Comparison of ENCODE assay signal across 9 cellular contexts in genomic region chr12:51922762-51923505, GRCh38. TPM values are rescaled to one million over a fixed set of nuclear protein-coding genes. Genes with fewer than 3 reads are reported as not detected.
DNase-seq lines count a peak whose midpoint lies in the region; ATAC-seq and TF ChIP-seq lines count a peak whose summit lies in the region.
"Had no signal": no experiment of that assay in that cellular context is flagged by ENCODE, and none has a peak within 500 bp of the region (broad histone marks: within the 10 kb centered on the region; RNA-seq: fewer than 3 reads in every experiment).

No MANE protein-coding gene starts in this region.

- intact Hi-C loops in Right ventricle myocardium superior (cut with DNase I) = no loop called here
- intact Hi-C loops in sigmoid colon (cut with DNase I) = no loop called here

- no peaks in the 10 kb centered on the region for H3K36me3 ChIP-seq in sigmoid colon

- peak overlapping the region; percentile 54 to 80 (median 65) for H3K27ac ChIP-seq in sigmoid colon

- TF ChIP-seq EP300 in sigmoid colon (IDR thresholded peaks at IDR 0.05) = no peak

- peaks cover 0 to 12% (median 10%) of the 10 kb centered on the region in 4 donors for H3K4me1 ChIP-seq in sigmoid colon

- no peak for TF ChIP-seq POLR2A in sigmoid colon (IDR thresholded peaks at IDR 0.05)

- H3K27me3 ChIP-seq in sigmoid colon = peaks cover 0 to 10% (median 0%) of the 10 kb centered on the region in 3 donors

- no peak for TF ChIP-seq CTCF in sigmoid colon (IDR thresholded peaks at IDR 0.05)

- no peaks in the 10 kb centered on the region for H3K9me3 ChIP-seq in sigmoid colon

- ATAC-seq in Right ventricle myocardium superior (ENCODE audit: poor library complexity) = peak; percentile 69
- ATAC-seq in GM21529 (IDR thresholded peaks at IDR 0.05; ENCODE audit: unreplicated experiment) = no peak
- no peak for ATAC-seq in GM21723 (IDR thresholded peaks at IDR 0.05; ENCODE audit: unreplicated experiment)
- no peak for ATAC-seq in HG02885 (IDR thresholded peaks at IDR 0.05; ENCODE audit: poor library complexity, unreplicated experiment)

- peak overlapping the region in 1 of 4 donors; percentile 10 for H3K4me3 ChIP-seq in sigmoid colon

- DNase-seq in EL (peak; percentile 73), RPMI8226 (peak; percentile 86), Right ventricle myocardium superior (peak; percentile 65), sigmoid colon (peak; percentile 84)
- no peak for DNase-seq in stimulated activated CD4-positive, alpha-beta T cell treated with anti-CD3 and anti-CD28 coated beads, Interleukin-4, amount 100 ng/mL, for 1 hour

- WGBS in sigmoid colon, 2 donors = 51 to 53% methylated on average over 16 of the region's 16 CpGs

RNA-seq across cellular contexts. Expression of gene ACVRL1, which starts 15.6 kb away (rescaled TPM):
- 35.1 TPM for total RNA-seq in Right ventricle myocardium superior
- 100 to 1,000 TPM in 1 of 4 donors, 10 to 100 TPM in 3; 63.0 to 113 (median 70.9) TPM for total RNA-seq in sigmoid colon
- polyA plus RNA-seq in sigmoid colon = 10 to 100 TPM; 12.5 to 83.6 (median 24.6) TPM
- total RNA-seq: activated naive CD4-positive, alpha-beta T cell treated with anti-CD3 and anti-CD28 coated beads, Interleukin-2, amount 50 U/mL, for 72 hours had no signal

RNA-seq across cellular contexts. Expression of gene ACVR1B, which starts 28.6 kb away (rescaled TPM):
- total RNA-seq in Right ventricle myocardium superior = 9.7 TPM
- 1 to 10 TPM; 7.2 to 9.8 (median 8.6) TPM for total RNA-seq in sigmoid colon
- 10 to 100 TPM; 10.8 to 30.7 (median 11.1) TPM for polyA plus RNA-seq in sigmoid colon

RNA-seq across cellular contexts. Expression of gene ANKRD33, which starts 35.0 kb away (rescaled TPM):
- total RNA-seq in Right ventricle myocardium superior (not detected), sigmoid colon (not detected)
- polyA plus RNA-seq in sigmoid colon = under 1 TPM in 1 of 3 donors, not detected in 2; 0.16 TPM
- total RNA-seq: activated naive CD4-positive, alpha-beta T cell treated with anti-CD3 and anti-CD28 coated beads, Interleukin-2, amount 50 U/mL, for 72 hours had no signal
